ENCODE assay signal across 10 cellular contexts in the genomic region with DNA sequence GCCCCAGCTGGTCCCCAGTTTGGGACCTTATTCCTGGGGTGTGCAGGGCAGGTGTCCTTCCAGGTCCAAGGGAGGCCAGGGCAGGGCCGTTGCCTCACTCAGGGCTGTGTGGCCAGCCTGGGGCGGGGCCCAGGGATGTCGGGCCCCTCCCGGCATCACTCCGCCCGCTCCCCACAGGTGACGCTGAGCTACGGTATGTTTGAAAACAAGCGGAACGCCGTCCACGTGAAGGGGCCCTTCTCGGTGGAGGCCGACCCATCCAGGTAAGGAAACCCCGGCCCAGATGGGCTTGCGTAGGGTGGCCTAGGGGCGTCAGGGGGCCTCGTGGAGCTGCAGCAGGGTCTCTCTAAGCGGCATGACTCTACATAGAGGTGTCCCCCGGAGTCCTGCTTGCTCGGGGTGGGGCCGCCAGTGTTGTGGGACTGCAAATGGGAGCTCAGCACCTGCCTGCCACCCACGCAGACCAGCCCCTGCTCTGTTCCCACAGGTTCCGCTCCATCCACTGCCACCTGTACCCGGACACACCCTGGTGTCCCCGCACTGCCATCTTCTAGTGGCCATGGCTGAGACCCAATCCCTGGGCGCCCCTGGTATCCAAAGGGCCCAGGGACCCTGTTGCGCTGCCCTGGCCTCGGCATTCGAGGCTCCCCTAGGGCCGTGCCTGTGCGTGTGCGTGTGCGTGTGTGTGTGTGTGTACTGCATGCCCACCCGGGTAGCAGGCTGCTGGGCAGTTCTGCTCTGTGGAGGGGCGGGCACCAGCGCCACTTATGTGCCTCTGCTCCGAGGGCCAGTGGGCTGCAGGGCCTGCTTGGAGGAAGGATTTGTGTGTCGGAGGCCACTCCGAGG. TPM values are rescaled to one million over a fixed set of nuclear protein-coding genes. Genes with fewer than 3 reads are reported as not detected.
DNase-seq lines count a peak whose midpoint lies in the region; ATAC-seq and TF ChIP-seq lines count a peak whose summit lies in the region.
"Had no signal": no experiment of that assay in that cellular context is flagged by ENCODE, and none has a peak within 500 bp of the region (broad histone marks: within the 10 kb centered on the region; RNA-seq: fewer than 3 reads in every experiment).

No MANE protein-coding gene starts in this region.

- intact Hi-C loops in Right ventricle myocardium inferior (cut with DNase I) (no loop called here), Right ventricle myocardium superior (cut with DNase I) (loop anchor here (5.0 kb wide), 1 partner anchor 45 kb away; no protein-coding TSS in a partner anchor), vagina (cut with DNase I) (no loop called here), sigmoid colon (cut with DNase I) (no loop called here)

- H3K36me3 ChIP-seq in WERI-Rb-1, result peaks cover 50% of the 10 kb centered on the region
- H3K36me3 ChIP-seq in mucosa of stomach (ENCODE audit: control insufficient read depth, insufficient read depth, low read length), result peaks cover 33% of the 10 kb centered on the region
- no peaks in the 10 kb centered on the region for H3K36me3 ChIP-seq in vagina
- no peaks in the 10 kb centered on the region for H3K36me3 ChIP-seq in sigmoid colon

- DNase-seq in Right ventricle myocardium inferior (ENCODE audit: missing footprints), result peak; percentile 53
- no peak for DNase-seq in Right ventricle myocardium superior
- no peak for DNase-seq in WERI-Rb-1
- no peak for DNase-seq in vagina (ENCODE audit: extremely low spot score in 2 of 2)
- DNase-seq in sigmoid colon, result no peak
- no peak for DNase-seq in stimulated activated naive CD4-positive, alpha-beta T cell (lab: John Stamatoyannopoulos, UW)
- DNase-seq: NCI-H1436 had no signal

- H3K27ac ChIP-seq in WERI-Rb-1, result peak overlapping the region; percentile 19
- peak overlapping the region; percentile 83 for H3K27ac ChIP-seq in vagina
- no peak overlapping the region for H3K27ac ChIP-seq in sigmoid colon

- H3K27me3 ChIP-seq in WERI-Rb-1 (ENCODE audit: insufficient read depth, low read depth, severe bottlenecking) (no peaks in the 10 kb centered on the region), mucosa of stomach (ENCODE audit: control insufficient read depth, insufficient read depth, low read length) (no peaks in the 10 kb centered on the region), vagina (no peaks in the 10 kb centered on the region), sigmoid colon (peaks cover 25 to 81% (median 56%) of the 10 kb centered on the region in 3 donors)

- ATAC-seq in Right ventricle myocardium inferior (no peak), Right ventricle myocardium superior (ENCODE audit: poor library complexity) (no peak), GM18870 (IDR thresholded peaks at IDR 0.05; ENCODE audit: unreplicated experiment) (no peak)

- no peak for TF ChIP-seq CTCF in WERI-Rb-1 (IDR thresholded peaks at IDR 0.05; ENCODE audit: low read depth, low read length)
- TF ChIP-seq CTCF in vagina (IDR thresholded peaks at IDR 0.05), result no peak
- TF ChIP-seq CTCF in sigmoid colon (IDR thresholded peaks at IDR 0.05), result no peak

- H3K9ac ChIP-seq in mucosa of stomach (ENCODE audit: low read length), result peak overlapping the region; percentile 3

- H3K4me1 ChIP-seq in mucosa of stomach (ENCODE audit: control insufficient read depth, insufficient read depth, low read length) (peaks cover 88% of the 10 kb centered on the region), vagina (peaks cover 98% of the 10 kb centered on the region), sigmoid colon (peaks cover 0 to 54% (median 29%) of the 10 kb centered on the region in 4 donors)

- no peaks in the 10 kb centered on the region for H3K9me3 ChIP-seq in WERI-Rb-1 (ENCODE audit: severe bottlenecking)
- H3K9me3 ChIP-seq in mucosa of stomach (ENCODE audit: control insufficient read depth, low read length), result no peaks in the 10 kb centered on the region
- no peaks in the 10 kb centered on the region for H3K9me3 ChIP-seq in vagina
- no peaks in the 10 kb centered on the region for H3K9me3 ChIP-seq in sigmoid colon

- WGBS in sigmoid colon, 2 donors, result 53 to 79% methylated on average over 40 of the region's 40 CpGs

- TF ChIP-seq POLR2A in vagina (IDR thresholded peaks at IDR 0.05) (no peak), sigmoid colon (IDR thresholded peaks at IDR 0.05) (no peak)

- H3K4me3 ChIP-seq in WERI-Rb-1 (ENCODE audit: low read depth, low read length) (no peak overlapping the region), mucosa of stomach (ENCODE audit: low read length) (no peak overlapping the region), vagina (no peak overlapping the region), sigmoid colon (no peak overlapping the region)

- TF ChIP-seq EP300 in sigmoid colon (IDR thresholded peaks at IDR 0.05), result no peak

RNA-seq across cellular contexts. Expression of gene LFNG, which starts 7.3 kb away (rescaled TPM):
- total RNA-seq in Right ventricle myocardium inferior, result 6.5 TPM
- 4.6 TPM for total RNA-seq in Right ventricle myocardium superior
- total RNA-seq in vagina, result 36.8 TPM
- total RNA-seq in sigmoid colon, result 1 to 10 TPM; 1.8 to 5.8 (median 5.3) TPM
- 10 to 100 TPM in 2 of 3 donors, 1 to 10 TPM in 1; 9.2 to 34.5 (median 14.4) TPM for polyA plus RNA-seq in sigmoid colon

RNA-seq across cellular contexts. Expression of gene BRAT1, which starts 28.4 kb away (rescaled TPM):
- total RNA-seq in Right ventricle myocardium inferior, result 14.8 TPM
- 14.7 TPM for total RNA-seq in Right ventricle myocardium superior
- 66.0 TPM for total RNA-seq in vagina
- 10 to 100 TPM; 17.8 to 24.6 (median 22.1) TPM for total RNA-seq in sigmoid colon
- 10 to 100 TPM in 2 of 3 donors, 1 to 10 TPM in 1; 9.6 to 25.9 (median 11.3) TPM for polyA plus RNA-seq in sigmoid colon

RNA-seq across cellular contexts. Expression of gene IQCE, which starts 31.9 kb away (rescaled TPM):
- total RNA-seq in Right ventricle myocardium inferior, result 11.5 TPM
- 9.9 TPM for total RNA-seq in Right ventricle myocardium superior
- total RNA-seq in vagina, result 5.2 TPM
- 10 to 100 TPM in 2 of 4 donors, 1 to 10 TPM in 2; 6.4 to 22.4 (median 11.8) TPM for total RNA-seq in sigmoid colon
- polyA plus RNA-seq in sigmoid colon, result 10 to 100 TPM in 1 of 3 donors, 1 to 10 TPM in 2; 8.1 to 19.6 (median 9.6) TPM

RNA-seq across cellular contexts. Expression of gene GRIFIN, which starts 50.7 kb away (rescaled TPM):
- not detected for total RNA-seq in Right ventricle myocardium inferior
- not detected for total RNA-seq in Right ventricle myocardium superior
- total RNA-seq in vagina, result not detected
- total RNA-seq in sigmoid colon, result not detected
- not detected for polyA plus RNA-seq in sigmoid colon
- total RNA-seq: renal cortical epithelial cell had no signal

Comparison
In these comparisons a context has a peak if more than half of its experiments do, and no peak if none do; other contexts are left out.
1. H3K27ac ChIP-seq: peak in WERI-Rb-1 (single experiment) and vagina (single experiment); none in sigmoid colon (0 of 4).